8 cellular contexts compared by ENCODE assay signal in the genomic region with DNA sequence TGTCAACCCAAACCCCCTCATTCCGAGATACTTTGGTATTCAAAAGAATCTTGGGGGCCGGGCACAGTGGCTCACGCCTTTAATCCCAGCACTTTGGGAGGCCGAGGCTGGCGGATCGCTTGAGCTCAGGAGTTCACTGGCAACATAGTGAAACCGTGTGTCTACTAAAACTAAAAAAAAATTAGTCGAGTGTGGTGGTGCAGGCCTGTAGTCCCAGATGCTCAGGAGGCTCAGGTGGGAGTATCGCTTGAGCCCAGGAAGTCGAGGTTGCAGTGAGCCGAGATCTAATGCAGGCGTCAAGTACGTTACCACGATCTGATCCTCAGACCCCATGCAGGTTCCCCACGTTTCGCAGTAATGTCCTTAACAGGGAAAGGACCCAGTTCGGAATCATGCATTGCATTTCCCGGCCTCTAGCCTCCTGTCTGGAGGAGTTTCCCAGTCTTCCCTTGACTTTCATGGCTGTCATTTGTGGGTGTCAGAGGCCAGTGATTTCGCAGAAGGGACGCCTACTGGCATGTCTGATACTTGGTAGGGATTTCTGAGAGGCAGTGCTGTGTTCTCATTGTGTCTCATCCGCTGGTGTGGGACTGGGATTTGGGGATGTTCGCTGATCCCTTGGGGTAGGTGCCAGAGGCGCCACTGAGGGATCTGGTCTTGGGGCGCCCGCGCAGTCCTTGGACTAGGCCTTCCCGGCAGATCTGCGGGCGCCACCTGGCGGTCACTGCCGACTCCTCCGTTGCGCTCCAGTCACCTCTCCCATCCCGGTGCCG. TPM values are rescaled to one million over a fixed set of nuclear protein-coding genes. Genes with fewer than 3 reads are reported as not detected.
A peak's percentile ranks its signal among the peaks of the same experiment; 100 is the strongest.
DNase-seq lines count a peak whose midpoint lies in the region; ATAC-seq and TF ChIP-seq lines count a peak whose summit lies in the region.

No MANE protein-coding gene starts in this region.

- no peaks in the 10 kb centered on the region for H3K27me3 ChIP-seq in H7 (ENCODE audit: control insufficient read depth, insufficient read depth, low read length)
- no peaks in the 10 kb centered on the region for H3K27me3 ChIP-seq in RWPE2 (ENCODE audit: insufficient read depth, poor library complexity, severe bottlenecking)
- H3K27me3 ChIP-seq in foreskin keratinocyte = no peaks in the 10 kb centered on the region
- no peaks in the 10 kb centered on the region for H3K27me3 ChIP-seq in neural progenitor cell
- H3K27me3 ChIP-seq in stomach = no peaks in the 10 kb centered on the region

- peak; percentile 95 for ATAC-seq in RWPE2 (ENCODE audit: low read depth)
- ATAC-seq in foreskin keratinocyte = peak; percentile 86

- H3K9me3 ChIP-seq in RWPE2 (ENCODE audit: severe bottlenecking) = no peaks in the 10 kb centered on the region
- H3K9me3 ChIP-seq in neural progenitor cell (ENCODE audit: low read depth) = no peaks in the 10 kb centered on the region
- H3K9me3 ChIP-seq in stomach = no peaks in the 10 kb centered on the region

- H3K27ac ChIP-seq in RWPE2 (ENCODE audit: poor library complexity, severe bottlenecking) = peak overlapping the region; percentile 49
- H3K27ac ChIP-seq in foreskin keratinocyte = peak overlapping the region; percentile 22
- H3K27ac ChIP-seq in neural progenitor cell = no peak overlapping the region
- peak overlapping the region; percentile 11 to 85 (median 76) for H3K27ac ChIP-seq in stomach

- peaks cover 28% of the 10 kb centered on the region for H3F3A ChIP-seq in neural progenitor cell (ENCODE audit: low read depth)

- peaks cover 53% of the 10 kb centered on the region for H3K4me1 Mint-ChIP-seq in neural progenitor cell

- TF ChIP-seq CTCF in RWPE2 (IDR thresholded peaks at IDR 0.05; ENCODE audit: poor library complexity, severe bottlenecking) (peak; percentile 96), foreskin keratinocyte (conservative IDR thresholded peaks at IDR 0.05) (peak; percentile 96), neural progenitor cell (IDR thresholded peaks at IDR 0.05) (peak; percentile 91), stomach (IDR thresholded peaks at IDR 0.05) (peak in 6 of 7 experiments; percentile 19 to 93 (median 81))

- H3K9ac ChIP-seq in neural progenitor cell = no peak overlapping the region

- H3K36me3 ChIP-seq in H7 (replicated peaks; ENCODE audit: control insufficient read depth, insufficient read depth, low read length) (peaks cover 11% of the 10 kb centered on the region), RWPE2 (ENCODE audit: low read depth) (peaks cover 25% of the 10 kb centered on the region), neural progenitor cell (no peaks in the 10 kb centered on the region), stomach (peaks cover 16 to 26% (median 24%) of the 10 kb centered on the region in 4 donors)

- peak overlapping the region; percentile 27 for H3K4me3 ChIP-seq in H7 (ENCODE audit: insufficient read depth, low read depth, low read length)
- H3K4me3 ChIP-seq in RWPE2 (ENCODE audit: severe bottlenecking) = peak overlapping the region; percentile 40
- peak overlapping the region; percentile 51 for H3K4me3 ChIP-seq in neural progenitor cell
- H3K4me3 ChIP-seq in stomach = peak overlapping the region; percentile 44 to 55 (median 48)

- no peak overlapping the region for H3K27ac Mint-ChIP-seq in neural progenitor cell

- H3K4me1 ChIP-seq in RWPE2 (ENCODE audit: insufficient read depth, poor library complexity, severe bottlenecking) = no peaks in the 10 kb centered on the region
- peaks cover 3% of the 10 kb centered on the region for H3K4me1 ChIP-seq in foreskin keratinocyte
- H3K4me1 ChIP-seq in neural progenitor cell = peaks cover 28% of the 10 kb centered on the region
- H3K4me1 ChIP-seq in stomach = peaks cover 9 to 57% (median 46%) of the 10 kb centered on the region in 4 donors

- H3K79me2 ChIP-seq in neural progenitor cell (ENCODE audit: low read depth) = peaks cover 30% of the 10 kb centered on the region

- H3K4me3 Mint-ChIP-seq in neural progenitor cell = peak overlapping the region; percentile 83

- peak; percentile 90 for DNase-seq in ELR (ENCODE audit: low read depth)
- DNase-seq in H7 = peak; percentile 95
- DNase-seq in LHCN-M2 (ENCODE audit: low read depth) = peak; percentile 70
- peak; percentile 88 for DNase-seq in RWPE2 (ENCODE audit: low spot score)
- peak; percentile 96 for DNase-seq in activated effector memory CD4-positive, alpha-beta T cell treated with anti-CD3 and anti-CD28 coated beads, Interleukin-2, amount 50 U/mL, for 16 hours
- DNase-seq in foreskin keratinocyte = peak in 1 of 2 donors; percentile 69
- peak; percentile 90 for DNase-seq in neural progenitor cell (ENCODE audit: low spot score)
- DNase-seq in stomach = peak; percentile 94

- intact Hi-C loops in stomach (cut with DNase I; ENCODE audit: low total_unique reads) = no loop called here

- no peak for TF ChIP-seq POLR2A in stomach (IDR thresholded peaks at IDR 0.05)

- H2AFZ ChIP-seq in neural progenitor cell (replicated peaks) = no peak overlapping the region

- peaks cover 19% of the 10 kb centered on the region for H3K36me3 Mint-ChIP-seq in neural progenitor cell

- peaks cover 24% of the 10 kb centered on the region for H4K20me1 ChIP-seq in neural progenitor cell (ENCODE audit: low read depth)

- H3K4me2 ChIP-seq in neural progenitor cell = peak overlapping the region; percentile 82

- TF ChIP-seq EP300 in stomach (IDR thresholded peaks at IDR 0.05) = no peak

- peaks cover 4% of the 10 kb centered on the region for H3K27me3 Mint-ChIP-seq in neural progenitor cell (ENCODE audit: insufficient read depth, low read depth)

- H3K9me3 Mint-ChIP-seq in neural progenitor cell = no peaks in the 10 kb centered on the region

- 12 to 26% (median 13%) methylated on average over 23 to 35 of the region's 35 CpGs for WGBS in stomach, 5 donors

RNA-seq across cellular contexts. Expression of a gene that starts 39.3 kb away (rescaled TPM):
- 310 and 389 TPM in 2 replicates for total RNA-seq in H7 (2014; rRNA removed; shearing (Covaris generic))
- total RNA-seq in LHCN-M2 (2014; rRNA removed) (325 and 326 TPM in 2 replicates), foreskin keratinocyte (358 and 397 TPM in 2 replicates), neural progenitor cell (ENCODE audit: low replicate concordance) (516 and 903 TPM in 2 replicates), stomach (100 to 1,000 TPM in 4 of 5 donors, 10 to 100 TPM in 1; 39.1 to 321 (median 133) TPM)
- polyA plus RNA-seq in LHCN-M2 (2012) = 289 TPM
- polyA plus RNA-seq in foreskin keratinocyte (341 and 410 TPM in 2 replicates), stomach (100 to 1,000 TPM; 128 to 148 (median 129) TPM)

RNA-seq across cellular contexts. Expression of a gene that starts 57.4 kb away (rescaled TPM):
- total RNA-seq in H7 (2014; rRNA removed; shearing (Covaris generic)) = 0.17 and 0.78 TPM in 2 replicates
- total RNA-seq in LHCN-M2 (2014; rRNA removed) (0.58 and 0.98 TPM in 2 replicates), foreskin keratinocyte (0.42 and 0.61 TPM in 2 replicates), neural progenitor cell (ENCODE audit: low replicate concordance) (2.6 and 4.7 TPM in 2 replicates), stomach (1 to 10 TPM in 2 of 5 donors, not detected in 3; 1.8 to 2.2 TPM)
- polyA plus RNA-seq in LHCN-M2 (2012) = 0.44 TPM
- polyA plus RNA-seq in foreskin keratinocyte (0.27 and 0.35 TPM in 2 replicates), stomach (1 to 10 TPM in 1 of 3 donors, under 1 TPM in 2; 0.85 to 2.7 (median 0.93) TPM)
